In the genomic region with DNA sequence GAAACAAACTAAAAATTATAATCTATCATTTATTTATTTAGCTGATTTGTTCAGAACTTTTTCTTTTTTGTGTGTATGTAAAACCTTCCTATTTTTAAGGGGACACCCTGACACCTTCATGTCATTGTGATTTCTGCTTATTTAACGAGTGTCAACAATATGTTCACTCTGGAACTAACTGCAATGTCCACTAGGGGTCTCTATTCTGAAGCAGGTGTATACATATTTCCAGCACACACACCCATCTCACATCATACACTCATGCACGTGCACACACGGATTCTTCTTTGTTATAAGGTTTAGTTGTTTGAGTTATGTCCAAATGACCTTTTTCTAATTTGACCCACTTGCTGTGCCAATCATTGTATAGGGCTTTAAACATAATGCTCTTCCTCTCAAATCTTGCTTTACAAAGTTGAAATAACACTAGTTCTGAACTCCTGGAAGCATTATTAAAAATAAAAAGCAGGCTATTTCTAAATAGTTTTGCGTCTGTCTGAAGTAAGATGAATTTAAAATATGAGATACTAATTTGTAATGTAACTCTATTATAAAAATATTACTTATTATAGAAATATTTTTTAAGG, we compare ENCODE assay signal across 9 cellular contexts. TPM values are rescaled to one million over a fixed set of nuclear protein-coding genes. Genes with fewer than 3 reads are reported as not detected.
DNase-seq lines count a peak whose midpoint lies in the region; ATAC-seq and TF ChIP-seq lines count a peak whose summit lies in the region.
"Had no signal": no experiment of that assay in that cellular context is flagged by ENCODE, and none has a peak within 500 bp of the region (broad histone marks: within the 10 kb centered on the region; RNA-seq: fewer than 3 reads in every experiment).

No MANE protein-coding gene starts in this region.

- no peaks in the 10 kb centered on the region for H3K27me3 Mint-ChIP-seq in activated T-helper 1 cell treated with anti-CD3 and anti-CD28 coated beads, Interleukin-12 subunit alpha, Interleukin-12 subunit beta, Interleukin-2, Interleukin-4 antibody, amounts not matched to agents 30 ng/mL and 10 ng/mL and 1 ng/mL, durations not matched to agents 14 hours and 24 hours and 36 hours (ENCODE audit: insufficient read depth)
- H3K27me3 Mint-ChIP-seq: activated naive CD4-positive, alpha-beta T cell treated with anti-CD3 and anti-CD28 coated beads, Interleukin-2, amount 50 U/mL, for 24 hours had no signal

- H3K4me3 Mint-ChIP-seq in activated T-helper 1 cell treated with anti-CD3 and anti-CD28 coated beads, Interleukin-12 subunit alpha, Interleukin-12 subunit beta, Interleukin-2, Interleukin-4 antibody, amounts not matched to agents 30 ng/mL and 10 ng/mL and 1 ng/mL, durations not matched to agents 14 hours and 24 hours and 36 hours = no peak overlapping the region
- H3K4me3 Mint-ChIP-seq: activated naive CD4-positive, alpha-beta T cell treated with anti-CD3 and anti-CD28 coated beads, Interleukin-2, amount 50 U/mL, for 24 hours had no signal

- peaks cover 9% of the 10 kb centered on the region for H3K4me1 Mint-ChIP-seq in activated T-helper 1 cell treated with anti-CD3 and anti-CD28 coated beads, Interleukin-12 subunit alpha, Interleukin-12 subunit beta, Interleukin-2, Interleukin-4 antibody, amounts not matched to agents 30 ng/mL and 10 ng/mL and 1 ng/mL, durations not matched to agents 14 hours and 24 hours and 36 hours (ENCODE audit: low read depth)
- H3K4me1 Mint-ChIP-seq: activated naive CD4-positive, alpha-beta T cell treated with anti-CD3 and anti-CD28 coated beads, Interleukin-2, amount 50 U/mL, for 24 hours had no signal

- H3K9me2 ChIP-seq in DOHH2 (replicated peaks; ENCODE audit: control insufficient read depth, low read length) = no peaks in the 10 kb centered on the region

- H3K27me3 ChIP-seq in DOHH2 (ENCODE audit: control insufficient read depth, low read length) (no peaks in the 10 kb centered on the region), iPS DF 6.9 (ENCODE audit: control insufficient read depth, insufficient read depth, low read length) (no peaks in the 10 kb centered on the region)

- peaks cover 14% of the 10 kb centered on the region for H3F3A ChIP-seq in DOHH2 (ENCODE audit: control insufficient read depth, insufficient read depth)

- no peak overlapping the region for H3K4me2 ChIP-seq in DOHH2 (ENCODE audit: low read length)

- H3K4me1 ChIP-seq in DOHH2 (ENCODE audit: control insufficient read depth, low read length) = no peaks in the 10 kb centered on the region
- no peaks in the 10 kb centered on the region for H3K4me1 ChIP-seq in iPS DF 6.9 (ENCODE audit: control insufficient read depth, insufficient read depth, low read length)

- no peak overlapping the region for H3K27ac Mint-ChIP-seq in activated T-helper 1 cell treated with anti-CD3 and anti-CD28 coated beads, Interleukin-12 subunit alpha, Interleukin-12 subunit beta, Interleukin-2, Interleukin-4 antibody, amounts not matched to agents 30 ng/mL and 10 ng/mL and 1 ng/mL, durations not matched to agents 14 hours and 24 hours and 36 hours
- H3K27ac Mint-ChIP-seq: activated naive CD4-positive, alpha-beta T cell treated with anti-CD3 and anti-CD28 coated beads, Interleukin-2, amount 50 U/mL, for 24 hours had no signal

- WGBS in iPS DF 6.9 (ENCODE audit: insufficient coverage, insufficient read length) = no CpG with 5 or more reads among the region's 4 CpGs

- H3K27ac ChIP-seq in DOHH2 (ENCODE audit: low read depth, low read length) (no peak overlapping the region), iPS DF 6.9 (ENCODE audit: low read length) (no peak overlapping the region)

- H3K9me3 ChIP-seq in DOHH2 (ENCODE audit: control insufficient read depth, insufficient read depth, low read length) (no peaks in the 10 kb centered on the region), iPS DF 6.9 (ENCODE audit: control insufficient read depth, insufficient read depth, low read length) (no peaks in the 10 kb centered on the region)

- peak; percentile 82 for DNase-seq in NCI-H2227 treated with DMSO at 0.1 percent for 48 hours (lab: John Stamatoyannopoulos, UW)
- peak; percentile 11 for DNase-seq in activated T-helper 1 cell treated with anti-CD3 and anti-CD28 coated beads, Interleukin-12 subunit alpha, Interleukin-12 subunit beta, Interleukin-2, Interleukin-4 antibody, amounts not matched to agents 30 ng/mL and 10 ng/mL and 1 ng/mL, durations not matched to agents 14 hours and 24 hours and 36 hours (ENCODE audit: low spot score)
- peak; percentile 13 for DNase-seq in iPS DF 6.9 (ENCODE audit: low read depth, low spot score)
- DNase-seq in superior temporal gyrus (ENCODE audit: extremely low spot score) = peak; percentile 75
- DNase-seq in hippocampal formation (lab: John Stamatoyannopoulos, UW) = no peak

- H3K4me3 ChIP-seq in DOHH2 (ENCODE audit: low read length) (no peak overlapping the region), iPS DF 6.9 (ENCODE audit: low read length) (no peak overlapping the region)

- peaks cover 87% of the 10 kb centered on the region for H3K36me3 ChIP-seq in DOHH2 (ENCODE audit: control insufficient read depth, low read length)
- peaks cover 14% of the 10 kb centered on the region for H3K36me3 ChIP-seq in iPS DF 6.9 (ENCODE audit: control insufficient read depth, insufficient read depth, low read length)

- no peaks in the 10 kb centered on the region for H3K9me3 Mint-ChIP-seq in activated T-helper 1 cell treated with anti-CD3 and anti-CD28 coated beads, Interleukin-12 subunit alpha, Interleukin-12 subunit beta, Interleukin-2, Interleukin-4 antibody, amounts not matched to agents 30 ng/mL and 10 ng/mL and 1 ng/mL, durations not matched to agents 14 hours and 24 hours and 36 hours
- H3K9me3 Mint-ChIP-seq: activated naive CD4-positive, alpha-beta T cell treated with anti-CD3 and anti-CD28 coated beads, Interleukin-2, amount 50 U/mL, for 24 hours had no signal

- H3K79me2 ChIP-seq in DOHH2 (ENCODE audit: control insufficient read depth, low read length) = no peaks in the 10 kb centered on the region; the same call in 1 of the 2 replicates

- intact Hi-C loops in activated T-helper 1 cell treated with anti-CD3 and anti-CD28 coated beads, Interleukin-12 subunit alpha, Interleukin-12 subunit beta, Interleukin-2, Interleukin-4 antibody, amounts not matched to agents 30 ng/mL and 10 ng/mL and 1 ng/mL, durations not matched to agents 14 hours and 24 hours and 36 hours (cut with micrococcal nuclease) = loop anchor here (1.0 to 5.0 kb wide), 3 partner anchors 15 to 877 kb away; a partner anchor contains a TSS

- ATAC-seq in GM19455 (IDR thresholded peaks at IDR 0.05; ENCODE audit: unreplicated experiment) = peak; percentile 98
- peak; percentile 100 for ATAC-seq in HG03354 (IDR thresholded peaks at IDR 0.05; ENCODE audit: poor library complexity, severe bottlenecking, unreplicated experiment)

- peaks cover 32% of the 10 kb centered on the region for H3K36me3 Mint-ChIP-seq in activated T-helper 1 cell treated with anti-CD3 and anti-CD28 coated beads, Interleukin-12 subunit alpha, Interleukin-12 subunit beta, Interleukin-2, Interleukin-4 antibody, amounts not matched to agents 30 ng/mL and 10 ng/mL and 1 ng/mL, durations not matched to agents 14 hours and 24 hours and 36 hours (ENCODE audit: low read depth)
- H3K36me3 Mint-ChIP-seq: activated naive CD4-positive, alpha-beta T cell treated with anti-CD3 and anti-CD28 coated beads, Interleukin-2, amount 50 U/mL, for 24 hours had no signal

- peak; percentile 73 for TF ChIP-seq CTCF in DOHH2 (IDR thresholded peaks at IDR 0.05; ENCODE audit: low read depth, low read length, poor library complexity, severe bottlenecking)

- no peaks in the 10 kb centered on the region for H4K20me1 ChIP-seq in DOHH2 (ENCODE audit: control insufficient read depth, insufficient read depth, low read depth, low read length)

RNA-seq across cellular contexts. Expression of a gene that starts 15.5 kb away (rescaled TPM):
- total RNA-seq in activated T-helper 1 cell treated with anti-CD3 and anti-CD28 coated beads, Interleukin-12 subunit alpha, Interleukin-12 subunit beta, Interleukin-2, Interleukin-4 antibody, amounts not matched to agents 30 ng/mL and 10 ng/mL and 1 ng/mL, durations not matched to agents 14 hours and 24 hours and 36 hours = 16.6 and 16.9 TPM in 2 replicates

Comparison
In these comparisons a context has a peak if more than half of its experiments do, and no peak if none do; other contexts are left out.
1. DNase-seq: peak in NCI-H2227 treated with DMSO at 0.1 percent for 48 hours (single experiment), activated T-helper 1 cell treated with anti-CD3 and anti-CD28 coated beads, Interleukin-12 subunit alpha, Interleukin-12 subunit beta, Interleukin-2, Interleukin-4 antibody, amounts not matched to agents 30 ng/mL and 10 ng/mL and 1 ng/mL, durations not matched to agents 14 hours and 24 hours and 36 hours (single experiment), iPS DF 6.9 (single experiment) and superior temporal gyrus (single experiment); none in hippocampal formation (0 of 2).